ENCODE assay signal across 9 cellular contexts in genomic region chr3:71066849-71067261, GRCh38.
A peak's percentile ranks its signal among the peaks of the same experiment; 100 is the strongest.
DNase-seq lines count a peak whose midpoint lies in the region; ATAC-seq and TF ChIP-seq lines count a peak whose summit lies in the region.
"Had no signal": no experiment of that assay in that cellular context is flagged by ENCODE, and none has a peak within 500 bp of the region (broad histone marks: within the 10 kb centered on the region; RNA-seq: fewer than 3 reads in every experiment).

No MANE protein-coding gene starts in this region.

- peak overlapping the region in 1 of 3 experiments; percentile 97 for H3K27ac Mint-ChIP-seq in nephron

- H3K36me3 Mint-ChIP-seq in nephron (ENCODE audit: low read depth), result no peaks in the 10 kb centered on the region

- H3K36me3 ChIP-seq in H7 (replicated peaks; ENCODE audit: control insufficient read depth, insufficient read depth, low read length), result no peaks in the 10 kb centered on the region

- H3K4me3 ChIP-seq in H7 (ENCODE audit: insufficient read depth, low read depth, low read length) (no peak overlapping the region), choroid plexus epithelial cell (ENCODE audit: low read depth, low read length) (no peak overlapping the region)

- H3K4me3 Mint-ChIP-seq in nephron, result peak overlapping the region; percentile 15 to 93 (median 90)

- ATAC-seq in HG03025 (IDR thresholded peaks at IDR 0.05; ENCODE audit: low FRiP score, unreplicated experiment), result no peak
- ATAC-seq in GM21825 (IDR thresholded peaks at IDR 0.05; ENCODE audit: unreplicated experiment), result no peak

- H3K4me1 Mint-ChIP-seq in nephron, result peaks cover 42% of the 10 kb centered on the region

- DNase-seq in H7, result peak; percentile 29
- peak; percentile 69 for DNase-seq in SKM-1 (lab: John Stamatoyannopoulos, UW; ENCODE audit: unreplicated experiment)
- DNase-seq in choroid plexus epithelial cell (ENCODE audit: low read depth), result peak; percentile 63
- no peak for DNase-seq in NCI-H446 (lab: John Stamatoyannopoulos, UW)
- no peak for DNase-seq in nucleus accumbens (lab: John Stamatoyannopoulos, UW)
- DNase-seq: left cardiac atrium had no signal

- no peak for TF ChIP-seq CTCF in choroid plexus epithelial cell (conservative IDR thresholded peaks at IDR 0.05; ENCODE audit: low read depth, low read length)
- TF ChIP-seq CTCF in nephron (IDR thresholded peaks at IDR 0.05; ENCODE audit: unreplicated experiment in 3 of 3), result no peak

- H3K9me3 Mint-ChIP-seq in nephron, result no peaks in the 10 kb centered on the region

- peaks cover 13% of the 10 kb centered on the region for H3K27me3 Mint-ChIP-seq in nephron (ENCODE audit: low read depth)

- H3K27me3 ChIP-seq in H7 (ENCODE audit: control insufficient read depth, insufficient read depth, low read length), result peaks cover 2% of the 10 kb centered on the region; the same call in 1 of the 2 replicates

Comparison
In these comparisons a context has a peak if more than half of its experiments do, and no peak if none do; other contexts are left out.
1. DNase-seq: peak in H7 (single experiment), SKM-1 (single experiment) and choroid plexus epithelial cell (single experiment); none in NCI-H446 (0 of 2) and nucleus accumbens (0 of 56).